ENCODE assay signal across 1 cellular context in the genomic region with DNA sequence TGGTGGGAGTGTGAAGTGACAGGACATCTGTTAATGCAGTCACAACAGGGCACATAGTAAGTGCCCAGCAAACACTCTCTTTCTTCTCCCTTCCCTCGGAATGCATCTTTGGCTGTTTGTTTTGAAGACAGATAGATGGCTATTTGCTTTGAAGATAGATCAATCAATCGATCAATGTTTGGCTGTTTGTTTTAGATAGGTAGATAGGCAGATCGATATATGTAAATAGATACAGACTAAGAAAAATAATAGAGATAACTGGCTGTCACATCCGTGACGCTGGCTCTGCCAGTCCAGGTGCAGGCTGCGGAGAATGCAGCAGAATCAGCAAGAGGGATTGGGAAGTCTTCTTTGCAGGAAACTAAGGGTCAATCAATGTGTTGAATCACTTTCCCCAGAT.
TF ChIP-seq lines count a peak whose summit lies in the region.

No MANE protein-coding gene starts in this region.

TF ChIP-seq in HepG2, 621 proteins besides CTCF, POLR2A, EP300 and RAD21 (continued from another document and continues in another):
- TF ChIP-seq, protein P1, sequence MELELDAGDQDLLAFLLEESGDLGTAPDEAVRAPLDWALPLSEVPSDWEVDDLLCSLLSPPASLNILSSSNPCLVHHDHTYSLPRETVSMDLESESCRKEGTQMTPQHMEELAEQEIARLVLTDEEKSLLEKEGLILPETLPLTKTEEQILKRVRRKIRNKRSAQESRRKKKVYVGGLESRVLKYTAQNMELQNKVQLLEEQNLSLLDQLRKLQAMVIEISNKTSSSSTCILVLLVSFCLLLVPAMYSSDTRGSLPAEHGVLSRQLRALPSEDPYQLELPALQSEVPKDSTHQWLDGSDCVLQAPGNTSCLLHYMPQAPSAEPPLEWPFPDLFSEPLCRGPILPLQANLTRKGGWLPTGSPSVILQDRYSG (CRISPR knock-in tag; IDR thresholded peaks at IDR 0.05): no peak
- no peak for TF ChIP-seq ZNF180 (CRISPR knock-in tag; IDR thresholded peaks at IDR 0.05; ENCODE audit: borderline replicate concordance, low read depth)
- no peak for TF ChIP-seq STAT5B (CRISPR knock-in tag; IDR thresholded peaks at IDR 0.05)
- TF ChIP-seq, protein P2, sequence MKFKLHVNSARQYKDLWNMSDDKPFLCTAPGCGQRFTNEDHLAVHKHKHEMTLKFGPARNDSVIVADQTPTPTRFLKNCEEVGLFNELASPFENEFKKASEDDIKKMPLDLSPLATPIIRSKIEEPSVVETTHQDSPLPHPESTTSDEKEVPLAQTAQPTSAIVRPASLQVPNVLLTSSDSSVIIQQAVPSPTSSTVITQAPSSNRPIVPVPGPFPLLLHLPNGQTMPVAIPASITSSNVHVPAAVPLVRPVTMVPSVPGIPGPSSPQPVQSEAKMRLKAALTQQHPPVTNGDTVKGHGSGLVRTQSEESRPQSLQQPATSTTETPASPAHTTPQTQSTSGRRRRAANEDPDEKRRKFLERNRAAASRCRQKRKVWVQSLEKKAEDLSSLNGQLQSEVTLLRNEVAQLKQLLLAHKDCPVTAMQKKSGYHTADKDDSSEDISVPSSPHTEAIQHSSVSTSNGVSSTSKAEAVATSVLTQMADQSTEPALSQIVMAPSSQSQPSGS (CRISPR knock-in tag; IDR thresholded peaks at IDR 0.05): peak; percentile 71; the same call in 1 of the 2 replicates
- TF ChIP-seq, protein P3, sequence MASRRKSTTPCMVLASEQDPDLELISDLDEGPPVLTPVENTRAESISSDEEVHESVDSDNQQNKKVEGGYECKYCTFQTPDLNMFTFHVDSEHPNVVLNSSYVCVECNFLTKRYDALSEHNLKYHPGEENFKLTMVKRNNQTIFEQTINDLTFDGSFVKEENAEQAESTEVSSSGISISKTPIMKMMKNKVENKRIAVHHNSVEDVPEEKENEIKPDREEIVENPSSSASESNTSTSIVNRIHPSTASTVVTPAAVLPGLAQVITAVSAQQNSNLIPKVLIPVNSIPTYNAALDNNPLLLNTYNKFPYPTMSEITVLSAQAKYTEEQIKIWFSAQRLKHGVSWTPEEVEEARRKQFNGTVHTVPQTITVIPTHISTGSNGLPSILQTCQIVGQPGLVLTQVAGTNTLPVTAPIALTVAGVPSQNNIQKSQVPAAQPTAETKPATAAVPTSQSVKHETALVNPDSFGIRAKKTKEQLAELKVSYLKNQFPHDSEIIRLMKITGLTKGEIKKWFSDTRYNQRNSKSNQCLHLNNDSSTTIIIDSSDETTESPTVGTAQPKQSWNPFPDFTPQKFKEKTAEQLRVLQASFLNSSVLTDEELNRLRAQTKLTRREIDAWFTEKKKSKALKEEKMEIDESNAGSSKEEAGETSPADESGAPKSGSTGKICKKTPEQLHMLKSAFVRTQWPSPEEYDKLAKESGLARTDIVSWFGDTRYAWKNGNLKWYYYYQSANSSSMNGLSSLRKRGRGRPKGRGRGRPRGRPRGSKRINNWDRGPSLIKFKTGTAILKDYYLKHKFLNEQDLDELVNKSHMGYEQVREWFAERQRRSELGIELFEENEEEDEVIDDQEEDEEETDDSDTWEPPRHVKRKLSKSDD (CRISPR knock-in tag; IDR thresholded peaks at IDR 0.05; ENCODE audit: low read depth): no peak
- TF ChIP-seq, protein P4, sequence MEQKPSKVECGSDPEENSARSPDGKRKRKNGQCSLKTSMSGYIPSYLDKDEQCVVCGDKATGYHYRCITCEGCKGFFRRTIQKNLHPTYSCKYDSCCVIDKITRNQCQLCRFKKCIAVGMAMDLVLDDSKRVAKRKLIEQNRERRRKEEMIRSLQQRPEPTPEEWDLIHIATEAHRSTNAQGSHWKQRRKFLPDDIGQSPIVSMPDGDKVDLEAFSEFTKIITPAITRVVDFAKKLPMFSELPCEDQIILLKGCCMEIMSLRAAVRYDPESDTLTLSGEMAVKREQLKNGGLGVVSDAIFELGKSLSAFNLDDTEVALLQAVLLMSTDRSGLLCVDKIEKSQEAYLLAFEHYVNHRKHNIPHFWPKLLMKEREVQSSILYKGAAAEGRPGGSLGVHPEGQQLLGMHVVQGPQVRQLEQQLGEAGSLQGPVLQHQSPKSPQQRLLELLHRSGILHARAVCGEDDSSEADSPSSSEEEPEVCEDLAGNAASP (CRISPR knock-in tag; IDR thresholded peaks at IDR 0.05; ENCODE audit: borderline replicate concordance): no peak; the same call in 1 of the 2 replicates
- no peak for TF ChIP-seq HNRNPLL (IDR thresholded peaks at IDR 0.05; ENCODE audit: low read depth, low read length, poor library complexity, severe bottlenecking)
- no peak for TF ChIP-seq RBFOX2 (IDR thresholded peaks at IDR 0.05; ENCODE audit: low read depth, low read length)
- TF ChIP-seq, protein P5, sequence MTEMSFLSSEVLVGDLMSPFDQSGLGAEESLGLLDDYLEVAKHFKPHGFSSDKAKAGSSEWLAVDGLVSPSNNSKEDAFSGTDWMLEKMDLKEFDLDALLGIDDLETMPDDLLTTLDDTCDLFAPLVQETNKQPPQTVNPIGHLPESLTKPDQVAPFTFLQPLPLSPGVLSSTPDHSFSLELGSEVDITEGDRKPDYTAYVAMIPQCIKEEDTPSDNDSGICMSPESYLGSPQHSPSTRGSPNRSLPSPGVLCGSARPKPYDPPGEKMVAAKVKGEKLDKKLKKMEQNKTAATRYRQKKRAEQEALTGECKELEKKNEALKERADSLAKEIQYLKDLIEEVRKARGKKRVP (CRISPR knock-in tag; IDR thresholded peaks at IDR 0.05): no peak
- TF ChIP-seq TCF7L2 (IDR thresholded peaks at IDR 0.05; ENCODE audit: low read depth, low read length): no peak
- no peak for TF ChIP-seq XRCC5 (optimal IDR thresholded peaks at IDR 0.05; ENCODE audit: low read length)
- no peak for TF ChIP-seq AGO1 (IDR thresholded peaks at IDR 0.05; ENCODE audit: low read depth, low read length, poor library complexity, severe bottlenecking)
- TF ChIP-seq ZNF432 (CRISPR knock-in tag; IDR thresholded peaks at IDR 0.05; ENCODE audit: borderline replicate concordance): no peak
- TF ChIP-seq ZNF282 (IDR thresholded peaks at IDR 0.05; ENCODE audit: partially characterized antibody): no peak
- TF ChIP-seq ZNF564 (CRISPR knock-in tag; IDR thresholded peaks at IDR 0.05): no peak
- peak; percentile 99 for TF ChIP-seq KAT2B (IDR thresholded peaks at IDR 0.05; ENCODE audit: borderline replicate concordance, low read depth, low read length)
- TF ChIP-seq ZNF7 (CRISPR knock-in tag; IDR thresholded peaks at IDR 0.05): no peak
- TF ChIP-seq BRCA1 (CRISPR knock-in tag; IDR thresholded peaks at IDR 0.05): no peak
- peak; percentile 45; the same call in 1 of the 2 replicates for TF ChIP-seq ZNF652 (CRISPR knock-in tag; IDR thresholded peaks at IDR 0.05; ENCODE audit: borderline replicate concordance, low read depth)
- TF ChIP-seq ZFP36L1 (CRISPR knock-in tag; IDR thresholded peaks at IDR 0.05): 0 out of 2 replicates have a peak, but pooled peaks have one; percentile 56
- no peak for TF ChIP-seq CHCHD3 (CRISPR knock-in tag; IDR thresholded peaks at IDR 0.05)
- TF ChIP-seq SMAD3 (CRISPR knock-in tag; IDR thresholded peaks at IDR 0.05): peak; percentile 88
- TF ChIP-seq ATF1 (CRISPR knock-in tag; IDR thresholded peaks at IDR 0.05): no peak
- peak; percentile 90 for TF ChIP-seq SALL1 (CRISPR knock-in tag; IDR thresholded peaks at IDR 0.05)
- no peak for TF ChIP-seq FLYWCH1 (CRISPR knock-in tag; IDR thresholded peaks at IDR 0.05)
- TF ChIP-seq, protein P6, sequence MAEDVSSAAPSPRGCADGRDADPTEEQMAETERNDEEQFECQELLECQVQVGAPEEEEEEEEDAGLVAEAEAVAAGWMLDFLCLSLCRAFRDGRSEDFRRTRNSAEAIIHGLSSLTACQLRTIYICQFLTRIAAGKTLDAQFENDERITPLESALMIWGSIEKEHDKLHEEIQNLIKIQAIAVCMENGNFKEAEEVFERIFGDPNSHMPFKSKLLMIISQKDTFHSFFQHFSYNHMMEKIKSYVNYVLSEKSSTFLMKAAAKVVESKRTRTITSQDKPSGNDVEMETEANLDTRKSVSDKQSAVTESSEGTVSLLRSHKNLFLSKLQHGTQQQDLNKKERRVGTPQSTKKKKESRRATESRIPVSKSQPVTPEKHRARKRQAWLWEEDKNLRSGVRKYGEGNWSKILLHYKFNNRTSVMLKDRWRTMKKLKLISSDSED (CRISPR knock-in tag; IDR thresholded peaks at IDR 0.05): no peak
- TF ChIP-seq ZNF337 (CRISPR knock-in tag; IDR thresholded peaks at IDR 0.05; ENCODE audit: borderline replicate concordance, low read depth): no peak
- TF ChIP-seq ESRRA (CRISPR knock-in tag; IDR thresholded peaks at IDR 0.05; ENCODE audit: low read depth): no peak
- no peak for TF ChIP-seq ARID2 (CRISPR knock-in tag; IDR thresholded peaks at IDR 0.05; ENCODE audit: borderline replicate concordance)
- no peak for TF ChIP-seq HNRNPH1 (optimal IDR thresholded peaks at IDR 0.05; ENCODE audit: low read depth, low read length)
- TF ChIP-seq ZSCAN25 (CRISPR knock-in tag; IDR thresholded peaks at IDR 0.05): 0 out of 2 replicates have a peak, but pooled peaks have one; percentile 19
- TF ChIP-seq PAWR (CRISPR knock-in tag; IDR thresholded peaks at IDR 0.05; ENCODE audit: borderline replicate concordance): no peak
- peak; percentile 42; the same call in 1 of the 2 replicates for TF ChIP-seq KMT2B (CRISPR knock-in tag; IDR thresholded peaks at IDR 0.05)
- TF ChIP-seq KDM5B (CRISPR knock-in tag; IDR thresholded peaks at IDR 0.05; ENCODE audit: borderline replicate concordance): no peak
- TF ChIP-seq HOXA5 (CRISPR knock-in tag; IDR thresholded peaks at IDR 0.05): no peak
- no peak for TF ChIP-seq ZBTB8A (CRISPR knock-in tag; IDR thresholded peaks at IDR 0.05; ENCODE audit: borderline replicate concordance, low read depth)
- no peak for TF ChIP-seq CCDC6 (CRISPR knock-in tag; IDR thresholded peaks at IDR 0.05)
- no peak for TF ChIP-seq SP5 (CRISPR knock-in tag; IDR thresholded peaks at IDR 0.05; ENCODE audit: borderline replicate concordance, low read depth)
- TF ChIP-seq GATAD1 (CRISPR knock-in tag; IDR thresholded peaks at IDR 0.05): no peak
- peak; percentile 52; the same call in 1 of the 2 replicates for TF ChIP-seq MEF2D (CRISPR knock-in tag; IDR thresholded peaks at IDR 0.05)
- no peak for TF ChIP-seq MIER2 (CRISPR knock-in tag; IDR thresholded peaks at IDR 0.05)
- TF ChIP-seq, protein P7, sequence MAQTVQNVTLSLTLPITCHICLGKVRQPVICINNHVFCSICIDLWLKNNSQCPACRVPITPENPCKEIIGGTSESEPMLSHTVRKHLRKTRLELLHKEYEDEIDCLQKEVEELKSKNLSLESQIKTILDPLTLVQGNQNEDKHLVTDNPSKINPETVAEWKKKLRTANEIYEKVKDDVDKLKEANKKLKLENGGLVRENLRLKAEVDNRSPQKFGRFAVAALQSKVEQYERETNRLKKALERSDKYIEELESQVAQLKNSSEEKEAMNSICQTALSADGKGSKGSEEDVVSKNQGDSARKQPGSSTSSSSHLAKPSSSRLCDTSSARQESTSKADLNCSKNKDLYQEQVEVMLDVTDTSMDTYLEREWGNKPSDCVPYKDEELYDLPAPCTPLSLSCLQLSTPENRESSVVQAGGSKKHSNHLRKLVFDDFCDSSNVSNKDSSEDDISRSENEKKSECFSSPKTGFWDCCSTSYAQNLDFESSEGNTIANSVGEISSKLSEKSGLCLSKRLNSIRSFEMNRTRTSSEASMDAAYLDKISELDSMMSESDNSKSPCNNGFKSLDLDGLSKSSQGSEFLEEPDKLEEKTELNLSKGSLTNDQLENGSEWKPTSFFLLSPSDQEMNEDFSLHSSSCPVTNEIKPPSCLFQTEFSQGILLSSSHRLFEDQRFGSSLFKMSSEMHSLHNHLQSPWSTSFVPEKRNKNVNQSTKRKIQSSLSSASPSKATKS (CRISPR knock-in tag; IDR thresholded peaks at IDR 0.05): no peak
- TF ChIP-seq, protein P8, sequence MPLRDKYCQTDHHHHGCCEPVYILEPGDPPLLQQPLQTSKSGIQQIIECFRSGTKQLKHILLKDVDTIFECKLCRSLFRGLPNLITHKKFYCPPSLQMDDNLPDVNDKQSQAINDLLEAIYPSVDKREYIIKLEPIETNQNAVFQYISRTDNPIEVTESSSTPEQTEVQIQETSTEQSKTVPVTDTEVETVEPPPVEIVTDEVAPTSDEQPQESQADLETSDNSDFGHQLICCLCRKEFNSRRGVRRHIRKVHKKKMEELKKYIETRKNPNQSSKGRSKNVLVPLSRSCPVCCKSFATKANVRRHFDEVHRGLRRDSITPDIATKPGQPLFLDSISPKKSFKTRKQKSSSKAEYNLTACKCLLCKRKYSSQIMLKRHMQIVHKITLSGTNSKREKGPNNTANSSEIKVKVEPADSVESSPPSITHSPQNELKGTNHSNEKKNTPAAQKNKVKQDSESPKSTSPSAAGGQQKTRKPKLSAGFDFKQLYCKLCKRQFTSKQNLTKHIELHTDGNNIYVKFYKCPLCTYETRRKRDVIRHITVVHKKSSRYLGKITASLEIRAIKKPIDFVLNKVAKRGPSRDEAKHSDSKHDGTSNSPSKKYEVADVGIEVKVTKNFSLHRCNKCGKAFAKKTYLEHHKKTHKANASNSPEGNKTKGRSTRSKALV (CRISPR knock-in tag; IDR thresholded peaks at IDR 0.05): no peak
- peak; percentile 95 for TF ChIP-seq MIXL1 (CRISPR knock-in tag; IDR thresholded peaks at IDR 0.05)
- TF ChIP-seq, protein P9, sequence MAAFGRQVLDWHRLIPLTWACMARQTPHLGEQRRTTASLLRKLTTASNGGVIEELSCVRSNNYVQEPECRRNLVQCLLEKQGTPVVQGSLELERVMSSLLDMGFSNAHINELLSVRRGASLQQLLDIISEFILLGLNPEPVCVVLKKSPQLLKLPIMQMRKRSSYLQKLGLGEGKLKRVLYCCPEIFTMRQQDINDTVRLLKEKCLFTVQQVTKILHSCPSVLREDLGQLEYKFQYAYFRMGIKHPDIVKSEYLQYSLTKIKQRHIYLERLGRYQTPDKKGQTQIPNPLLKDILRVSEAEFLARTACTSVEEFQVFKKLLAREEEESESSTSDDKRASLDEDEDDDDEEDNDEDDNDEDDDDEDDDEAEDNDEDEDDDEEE (CRISPR knock-in tag; IDR thresholded peaks at IDR 0.05): no peak
- TF ChIP-seq CHD4 (IDR thresholded peaks at IDR 0.05; ENCODE audit: borderline replicate concordance, low read length): no peak
- TF ChIP-seq, protein P10, sequence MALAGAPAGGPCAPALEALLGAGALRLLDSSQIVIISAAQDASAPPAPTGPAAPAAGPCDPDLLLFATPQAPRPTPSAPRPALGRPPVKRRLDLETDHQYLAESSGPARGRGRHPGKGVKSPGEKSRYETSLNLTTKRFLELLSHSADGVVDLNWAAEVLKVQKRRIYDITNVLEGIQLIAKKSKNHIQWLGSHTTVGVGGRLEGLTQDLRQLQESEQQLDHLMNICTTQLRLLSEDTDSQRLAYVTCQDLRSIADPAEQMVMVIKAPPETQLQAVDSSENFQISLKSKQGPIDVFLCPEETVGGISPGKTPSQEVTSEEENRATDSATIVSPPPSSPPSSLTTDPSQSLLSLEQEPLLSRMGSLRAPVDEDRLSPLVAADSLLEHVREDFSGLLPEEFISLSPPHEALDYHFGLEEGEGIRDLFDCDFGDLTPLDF (CRISPR knock-in tag; IDR thresholded peaks at IDR 0.05): no peak
- TF ChIP-seq ZFP37 (CRISPR knock-in tag; IDR thresholded peaks at IDR 0.05; ENCODE audit: borderline replicate concordance): no peak
- TF ChIP-seq, protein P11, sequence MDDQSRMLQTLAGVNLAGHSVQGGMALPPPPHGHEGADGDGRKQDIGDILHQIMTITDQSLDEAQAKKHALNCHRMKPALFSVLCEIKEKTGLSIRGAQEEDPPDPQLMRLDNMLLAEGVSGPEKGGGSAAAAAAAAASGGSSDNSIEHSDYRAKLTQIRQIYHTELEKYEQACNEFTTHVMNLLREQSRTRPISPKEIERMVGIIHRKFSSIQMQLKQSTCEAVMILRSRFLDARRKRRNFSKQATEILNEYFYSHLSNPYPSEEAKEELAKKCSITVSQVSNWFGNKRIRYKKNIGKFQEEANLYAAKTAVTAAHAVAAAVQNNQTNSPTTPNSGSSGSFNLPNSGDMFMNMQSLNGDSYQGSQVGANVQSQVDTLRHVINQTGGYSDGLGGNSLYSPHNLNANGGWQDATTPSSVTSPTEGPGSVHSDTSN (CRISPR knock-in tag; IDR thresholded peaks at IDR 0.05; ENCODE audit: borderline replicate concordance): no peak
- no peak for TF ChIP-seq ZNF644 (CRISPR knock-in tag; IDR thresholded peaks at IDR 0.05; ENCODE audit: low read depth)
- TF ChIP-seq MTF2 (CRISPR knock-in tag; IDR thresholded peaks at IDR 0.05; ENCODE audit: borderline replicate concordance): no peak
